ENCODE assay signal across 19 cellular contexts in the genomic region with DNA sequence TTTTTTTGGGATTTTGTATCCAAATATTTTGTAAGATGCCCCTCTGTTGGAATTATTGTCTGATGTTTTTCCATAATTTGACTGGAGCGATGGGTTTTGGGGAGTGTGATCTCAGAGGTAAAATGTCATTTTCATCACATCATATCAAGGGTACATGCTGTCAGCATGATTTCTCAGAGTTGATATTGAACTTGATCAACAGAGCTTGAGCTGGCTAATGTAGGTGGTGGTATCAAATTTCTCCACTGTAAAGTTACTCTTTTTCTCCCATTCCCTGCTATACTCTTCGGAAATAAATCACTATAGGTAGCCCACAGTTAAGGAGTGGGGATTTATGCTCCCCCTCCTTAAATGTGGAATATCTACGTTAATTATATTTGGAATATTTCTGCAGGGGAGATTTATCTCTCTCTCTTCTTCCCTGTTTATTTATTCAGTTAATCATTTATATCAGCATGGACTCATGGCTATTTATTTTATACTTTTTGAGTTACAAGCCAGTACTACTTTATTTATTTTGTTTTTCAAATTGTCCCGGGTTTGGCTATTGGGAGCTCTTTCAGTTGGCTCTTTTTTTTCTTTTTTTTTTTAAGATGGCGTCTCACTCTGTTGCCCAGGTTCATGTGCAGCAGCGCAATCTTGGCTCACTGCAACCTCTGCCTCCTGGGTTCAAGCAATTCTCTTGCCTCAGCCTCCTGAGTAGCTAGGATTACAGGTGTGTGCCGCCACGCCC. TPM values are rescaled to one million over a fixed set of nuclear protein-coding genes. Genes with fewer than 3 reads are reported as not detected.
DNase-seq lines count a peak whose midpoint lies in the region; ATAC-seq, FAIRE-seq and TF ChIP-seq lines count a peak whose summit lies in the region.
"Had no signal": no experiment of that assay in that cellular context is flagged by ENCODE, and none has a peak within 500 bp of the region (broad histone marks: within the 10 kb centered on the region; RNA-seq: fewer than 3 reads in every experiment).

No MANE protein-coding gene starts in this region.

- TF ChIP-seq CTCF in liver (IDR thresholded peaks at IDR 0.05; ENCODE audit: low read depth, low read length, missing input control) (no peak), HepG2 (CRISPR knock-in tag; IDR thresholded peaks at IDR 0.05) (no peak), astrocyte (IDR thresholded peaks at IDR 0.05; ENCODE audit: insufficient read depth, low read depth, low read length) (no peak), nephron progenitor cell (IDR thresholded peaks at IDR 0.05) (no peak)

- DNase-seq in HepG2 (ENCODE audit: low spot score) (no peak), GM19239 (ENCODE audit: insufficient read length, low spot score) (no peak), astrocyte (ENCODE audit: low read depth) (no peak), nephron progenitor cell (no peak), NCI-H1417 treated with DMSO at 0.1 percent for 48 hours (lab: John Stamatoyannopoulos, UW) (no peak), NCI-H2107 (lab: John Stamatoyannopoulos, UW) (no peak)
- DNase-seq: C1 segment of cervical spinal cord; CD8-positive, alpha-beta T cell; COR-L47; DMS153; DMS79 treated with DMSO at 0.1 percent for 48 hours; GDM1; GOT3; H9 had no signal

- POLR2A ChIA-PET in HepG2 (lab: Yijun Ruan, JAX), result interaction anchor here (2.3 kb wide), 1 partner anchor 9 kb away, joined by 6 read pairs; a partner anchor contains a TSS

- H3K27me3 ChIP-seq in liver (ENCODE audit: control insufficient read depth in 4 of 4, insufficient read depth in 4 of 4, low read length in 3 of 4) (no peaks in the 10 kb centered on the region), HepG2 (ENCODE audit: control insufficient read depth in 1 of 2, insufficient read depth in 2 of 2, low read length in 2 of 2) (no peaks in the 10 kb centered on the region), astrocyte (ENCODE audit: insufficient read depth, low read length) (no peaks in the 10 kb centered on the region)

- H2AFZ ChIP-seq in HepG2 (ENCODE audit: low read length) (no peak overlapping the region), astrocyte (ENCODE audit: low read depth, low read length) (no peak overlapping the region)

- H3K4me1 Mint-ChIP-seq in astrocyte (ENCODE audit: low read depth, unreplicated experiment) (peaks cover 4% of the 10 kb centered on the region), nephron progenitor cell (no peaks in the 10 kb centered on the region)
- H3K4me1 Mint-ChIP-seq: H9 had no signal

- 57% methylated on average over 8 of the region's 8 CpGs for WGBS in liver
- 95% methylated on average over 8 of the region's 8 CpGs for WGBS in HepG2 (ENCODE audit: low lambda C conversion rate)

- no peak overlapping the region for H3K4me3 Mint-ChIP-seq in astrocyte (ENCODE audit: unreplicated experiment)
- H3K4me3 Mint-ChIP-seq in nephron progenitor cell, result no peak overlapping the region
- H3K4me3 Mint-ChIP-seq: B cell; CD8-positive, alpha-beta T cell; H9 had no signal

- H3K27me3 Mint-ChIP-seq in astrocyte (ENCODE audit: low read depth, unreplicated experiment), result no peaks in the 10 kb centered on the region
- peaks cover 3% of the 10 kb centered on the region for H3K27me3 Mint-ChIP-seq in nephron progenitor cell (ENCODE audit: low read depth, poor library complexity)
- H3K27me3 Mint-ChIP-seq: B cell had no signal

- H3K4me3 ChIP-seq in liver (ENCODE audit: low read depth in 1 of 3, low read length in 3 of 3), result peak overlapping the region in 1 of 3 donors; percentile 25
- H3K4me3 ChIP-seq in HepG2 (replicated peaks in 1 of 3; ENCODE audit: insufficient read depth in 1 of 3, low read depth in 2 of 3, low read length in 3 of 3), result no peak overlapping the region
- H3K4me3 ChIP-seq in astrocyte (ENCODE audit: insufficient read depth, low read depth, low read length), result no peak overlapping the region

- H3K4me2 ChIP-seq in HepG2 (ENCODE audit: low read depth, low read length) (no peak overlapping the region), astrocyte (ENCODE audit: low read length) (no peak overlapping the region)

- no peak overlapping the region for H3K9ac ChIP-seq in liver (ENCODE audit: low read depth in 1 of 2, low read length in 2 of 2)
- no peak overlapping the region for H3K9ac ChIP-seq in HepG2 (ENCODE audit: insufficient read depth, low read depth, low read length)
- H3K9ac ChIP-seq in astrocyte (ENCODE audit: low read length), result no peak overlapping the region

- TF ChIP-seq EP300 in HepG2 (IDR thresholded peaks at IDR 0.05; ENCODE audit: low read depth in 2 of 2, low read length in 2 of 2) (no peak), HepG2 (CRISPR knock-in tag; IDR thresholded peaks at IDR 0.05; ENCODE audit: borderline replicate concordance) (no peak)

- H3K27ac Mint-ChIP-seq in astrocyte (ENCODE audit: unreplicated experiment), result no peak overlapping the region
- peak overlapping the region; percentile 34 for H3K27ac Mint-ChIP-seq in nephron progenitor cell
- H3K27ac Mint-ChIP-seq: B cell; CD8-positive, alpha-beta T cell; H9 had no signal

- H3K27ac ChIP-seq in liver (ENCODE audit: low read depth in 1 of 2, low read length in 2 of 2), result peak overlapping the region in 1 of 2 donors; percentile 40
- H3K27ac ChIP-seq in HepG2 (ENCODE audit: extremely low read length, insufficient read depth, low read length), result no peak overlapping the region
- no peak overlapping the region for H3K27ac ChIP-seq in astrocyte (ENCODE audit: low read depth, low read length)

- peaks cover 2% of the 10 kb centered on the region for H3K36me3 Mint-ChIP-seq in astrocyte (ENCODE audit: low read depth, unreplicated experiment)
- peaks cover 17% of the 10 kb centered on the region for H3K36me3 Mint-ChIP-seq in nephron progenitor cell (ENCODE audit: low read depth)

- H4K20me1 ChIP-seq in HepG2 (ENCODE audit: insufficient read depth, low read length) (no peaks in the 10 kb centered on the region), astrocyte (ENCODE audit: insufficient read depth, low read length) (no peaks in the 10 kb centered on the region)

- ATAC-seq in HepG2 (no peak), HG03159 (IDR thresholded peaks at IDR 0.05; ENCODE audit: unreplicated experiment) (no peak)
- ATAC-seq: CD8-positive, alpha-beta T cell had no signal

- H3K9me3 ChIP-seq in liver (ENCODE audit: control insufficient read depth in 4 of 4, low read length in 3 of 4) (no peaks in the 10 kb centered on the region), HepG2 (ENCODE audit: low read length) (no peaks in the 10 kb centered on the region), astrocyte (ENCODE audit: insufficient read depth, low read depth, low read length) (no peaks in the 10 kb centered on the region)

- no peak for FAIRE-seq in HepG2 (lab: Jason Lieb, UNC)
- FAIRE-seq in GM19239 (lab: Jason Lieb, UNC), result peak; percentile 55
- peak; percentile 49 for FAIRE-seq in astrocyte (lab: Jason Lieb, UNC)
- FAIRE-seq: A204.1, D721Med had no signal

- intact Hi-C loops in HepG2 (cut with micrococcal nuclease; ENCODE audit: unreplicated experiment), result loop anchor here (5.0 kb wide), 1 partner anchor 44 kb away; a partner anchor contains a TSS

- TF ChIP-seq POLR2A in HepG2 (IDR thresholded peaks at IDR 0.05; ENCODE audit: insufficient read depth in 1 of 2, low read depth in 2 of 2, low read length in 2 of 2), result no peak

- in situ Hi-C loops in HepG2 (cut with HindIII; ENCODE audit: extremely low pct_ligation_motif_present, low pct_unique_long_range_greater_than_20kb), result no loop called here

- no TSS peak for BruUV-seq in HepG2 (replicated peaks; lab: Mats Ljungman, UMichigan)

- H3K79me2 ChIP-seq in HepG2 (ENCODE audit: insufficient read depth, low read length) (peaks cover 24% of the 10 kb centered on the region), astrocyte (ENCODE audit: insufficient read depth, low read length) (peaks cover 2% of the 10 kb centered on the region)

- TF ChIP-seq RAD21 in liver (IDR thresholded peaks at IDR 0.05), result no peak
- TF ChIP-seq RAD21 in HepG2 (CRISPR knock-in tag; IDR thresholded peaks at IDR 0.05), result no peak

- H3K36me3 ChIP-seq in liver (ENCODE audit: control insufficient read depth in 4 of 4, insufficient read depth in 3 of 4, low read depth in 1 of 4, low read length in 3 of 4) (no peaks in the 10 kb centered on the region), HepG2 (replicated peaks in 1 of 2; ENCODE audit: control insufficient read depth in 1 of 2, insufficient read depth in 2 of 2, low read length in 2 of 2) (0 out of 5 replicates have a peak, but pooled peaks cover 0 to 2% of the 10 kb centered on the region in 2 experiments), astrocyte (ENCODE audit: insufficient read depth, low read length) (no peaks in the 10 kb centered on the region)

- H3K4me1 ChIP-seq in liver (ENCODE audit: control insufficient read depth in 4 of 4, insufficient read depth in 4 of 4, low read length in 3 of 4) (peaks cover 0 to 7% (median 2%) of the 10 kb centered on the region in 4 donors), HepG2 (ENCODE audit: insufficient read depth, low read length) (peaks cover 19% of the 10 kb centered on the region), astrocyte (ENCODE audit: insufficient read depth, low read length) (no peaks in the 10 kb centered on the region)

- H3K9me3 Mint-ChIP-seq in astrocyte (ENCODE audit: unreplicated experiment) (no peaks in the 10 kb centered on the region), nephron progenitor cell (no peaks in the 10 kb centered on the region)
- H3K9me3 Mint-ChIP-seq: CD8-positive, alpha-beta T cell; H9 had no signal

- CTCF ChIA-PET in HepG2 (lab: Yijun Ruan, JAX; ENCODE audit: low intra/inter-chr PET ratio, low total read pairs), result no interaction called here

RNA-seq across cellular contexts. Expression of a gene that starts 8.8 kb away (rescaled TPM):
- 1 to 10 TPM; 6.2 TPM for total RNA-seq in liver
- polyA plus RNA-seq in liver, result 1 to 10 TPM; 1.9 to 3.5 TPM
- 8.7 and 9.5 TPM in 2 replicates for total RNA-seq in HepG2 (2016; rRNA removed; fragmentation: Illumina TruSeq; extraction: Trizol)
- total RNA-seq in HepG2 (2016; cell fraction: cytosol; rRNA removed; fragmentation: Illumina TruSeq; extraction: Trizol; ENCODE audit: low read depth), result 6.9 and 7.8 TPM in 2 replicates
- 8.3 and 9.7 TPM in 2 replicates for total RNA-seq in HepG2 (2016; cell fraction: insoluble cytoplasmic fraction; rRNA removed; fragmentation: Illumina TruSeq; extraction: Trizol)
- total RNA-seq in HepG2 (2016; cell fraction: membrane; rRNA removed; fragmentation: Illumina TruSeq; extraction: Trizol), result 8.2 and 9.2 TPM in 2 replicates
- total RNA-seq in HepG2 (2016; cell fraction: nucleus; rRNA removed; fragmentation: Illumina TruSeq; extraction: Trizol), result 13.6 and 15.9 TPM in 2 replicates
- polyA plus RNA-seq in HepG2 (2011; rRNA removed), result 6.1 and 8.1 TPM in 2 replicates
- 2.2 and 3.0 TPM in 2 replicates for polyA plus RNA-seq in HepG2 (2011; cell fraction: cytosol; rRNA removed)
- 6.3 and 8.6 TPM in 2 replicates for polyA plus RNA-seq in HepG2 (2011; cell fraction: nucleus; rRNA removed)
- 7.9 and 8.3 TPM in 2 replicates for polyA plus RNA-seq in HepG2 (2012)
- polyA plus RNA-seq in HepG2 (2016; cell fraction: cytosol; fragmentation: Illumina TruSeq; extraction: Trizol; ENCODE audit: low read depth), result 1.1 and 2.0 TPM in 2 replicates
- 7.2 and 7.5 TPM in 2 replicates for polyA plus RNA-seq in HepG2 (2016; cell fraction: insoluble cytoplasmic fraction; fragmentation: Illumina TruSeq; extraction: Trizol; ENCODE audit: low read depth)
- polyA plus RNA-seq in HepG2 (2016; cell fraction: membrane; fragmentation: Illumina TruSeq; extraction: Trizol; ENCODE audit: low read depth), result 3.4 TPM in 2 replicates
- polyA plus RNA-seq in HepG2 (2016; cell fraction: nucleus; fragmentation: Illumina TruSeq; extraction: Trizol; ENCODE audit: insufficient read depth, low read depth), result 16.0 and 16.3 TPM in 2 replicates
- 1.6 and 2.4 TPM in 2 replicates for polyA minus RNA-seq in HepG2 (2011; rRNA and poly(A)+ RNA removed; ENCODE audit: low replicate concordance)
- polyA minus RNA-seq in HepG2 (2011; cell fraction: cytosol; rRNA and poly(A)+ RNA removed), result 5.6 and 6.7 TPM in 2 replicates
- 23.7 and 25.6 TPM in 2 replicates for polyA minus RNA-seq in HepG2 (2011; cell fraction: nucleus; rRNA and poly(A)+ RNA removed)
- 5.6 and 5.8 TPM in 2 replicates for total RNA-seq in astrocyte

RNA-seq across cellular contexts. Expression of a gene that starts 9.0 kb away (rescaled TPM):
- total RNA-seq in liver (1 to 10 TPM; 2.3 to 5.1 TPM), HepG2 (2016; rRNA removed; fragmentation: Illumina TruSeq; extraction: Trizol) (6.1 and 8.3 TPM in 2 replicates), astrocyte (13.2 and 13.7 TPM in 2 replicates)
- polyA plus RNA-seq in liver (1 to 10 TPM; 1.8 to 1.9 TPM), HepG2 (2011; rRNA removed) (2.2 and 3.1 TPM in 2 replicates)
- 2.2 TPM in 2 replicates for total RNA-seq in HepG2 (2016; cell fraction: cytosol; rRNA removed; fragmentation: Illumina TruSeq; extraction: Trizol; ENCODE audit: low read depth)
- 5.6 and 8.5 TPM in 2 replicates for total RNA-seq in HepG2 (2016; cell fraction: insoluble cytoplasmic fraction; rRNA removed; fragmentation: Illumina TruSeq; extraction: Trizol)
- 6.0 and 6.4 TPM in 2 replicates for total RNA-seq in HepG2 (2016; cell fraction: membrane; rRNA removed; fragmentation: Illumina TruSeq; extraction: Trizol)
- total RNA-seq in HepG2 (2016; cell fraction: nucleus; rRNA removed; fragmentation: Illumina TruSeq; extraction: Trizol), result 3.9 and 4.0 TPM in 2 replicates
- polyA plus RNA-seq in HepG2 (2011; cell fraction: cytosol; rRNA removed), result 1.7 and 2.4 TPM in 2 replicates
- polyA plus RNA-seq in HepG2 (2011; cell fraction: nucleus; rRNA removed), result 1.00 and 1.1 TPM in 2 replicates
- polyA plus RNA-seq in HepG2 (2012), result 2.9 and 3.9 TPM in 2 replicates
- 1.5 and 2.1 TPM in 2 replicates for polyA plus RNA-seq in HepG2 (2016; cell fraction: cytosol; fragmentation: Illumina TruSeq; extraction: Trizol; ENCODE audit: low read depth)
- polyA plus RNA-seq in HepG2 (2016; cell fraction: insoluble cytoplasmic fraction; fragmentation: Illumina TruSeq; extraction: Trizol; ENCODE audit: low read depth), result 7.8 and 8.2 TPM in 2 replicates
- polyA plus RNA-seq in HepG2 (2016; cell fraction: membrane; fragmentation: Illumina TruSeq; extraction: Trizol; ENCODE audit: low read depth), result 4.1 and 4.4 TPM in 2 replicates
- 3.4 and 4.1 TPM in 2 replicates for polyA plus RNA-seq in HepG2 (2016; cell fraction: nucleus; fragmentation: Illumina TruSeq; extraction: Trizol; ENCODE audit: insufficient read depth, low read depth)
- 1.5 and 4.9 TPM in 2 replicates for polyA minus RNA-seq in HepG2 (2011; rRNA and poly(A)+ RNA removed; ENCODE audit: low replicate concordance)
- 2.0 and 3.7 TPM in 2 replicates for polyA minus RNA-seq in HepG2 (2011; cell fraction: cytosol; rRNA and poly(A)+ RNA removed)
- polyA minus RNA-seq in HepG2 (2011; cell fraction: nucleus; rRNA and poly(A)+ RNA removed), result 4.4 and 4.5 TPM in 2 replicates

RNA-seq across cellular contexts. Expression of a gene that starts 42.9 kb away (rescaled TPM):
- total RNA-seq in liver (10 to 100 TPM in 1 of 2 donors, 1 to 10 TPM in 1; 8.6 to 14.2 TPM), HepG2 (2016; rRNA removed; fragmentation: Illumina TruSeq; extraction: Trizol) (9.0 and 15.8 TPM in 2 replicates), astrocyte (26.8 and 30.8 TPM in 2 replicates)
- polyA plus RNA-seq in liver (10 to 100 TPM in 1 of 2 donors, 1 to 10 TPM in 1; 8.8 to 16.1 TPM), HepG2 (2011; rRNA removed) (17.5 and 22.0 TPM in 2 replicates)
- total RNA-seq in HepG2 (2016; cell fraction: cytosol; rRNA removed; fragmentation: Illumina TruSeq; extraction: Trizol; ENCODE audit: low read depth), result 3.5 and 8.1 TPM in 2 replicates
- 9.8 and 12.7 TPM in 2 replicates for total RNA-seq in HepG2 (2016; cell fraction: insoluble cytoplasmic fraction; rRNA removed; fragmentation: Illumina TruSeq; extraction: Trizol)
- 9.7 and 10.0 TPM in 2 replicates for total RNA-seq in HepG2 (2016; cell fraction: membrane; rRNA removed; fragmentation: Illumina TruSeq; extraction: Trizol)
- 18.8 and 22.6 TPM in 2 replicates for total RNA-seq in HepG2 (2016; cell fraction: nucleus; rRNA removed; fragmentation: Illumina TruSeq; extraction: Trizol)
- 4.7 and 6.0 TPM in 2 replicates for polyA plus RNA-seq in HepG2 (2011; cell fraction: cytosol; rRNA removed)
- 36.1 and 40.1 TPM in 2 replicates for polyA plus RNA-seq in HepG2 (2011; cell fraction: nucleus; rRNA removed)
- polyA plus RNA-seq in HepG2 (2012), result 14.5 TPM in 2 replicates
- polyA plus RNA-seq in HepG2 (2016; cell fraction: cytosol; fragmentation: Illumina TruSeq; extraction: Trizol; ENCODE audit: low read depth), result 5.2 and 6.8 TPM in 2 replicates
- polyA plus RNA-seq in HepG2 (2016; cell fraction: insoluble cytoplasmic fraction; fragmentation: Illumina TruSeq; extraction: Trizol; ENCODE audit: low read depth), result 10.5 and 12.9 TPM in 2 replicates
- polyA plus RNA-seq in HepG2 (2016; cell fraction: membrane; fragmentation: Illumina TruSeq; extraction: Trizol; ENCODE audit: low read depth), result 7.1 and 7.3 TPM in 2 replicates
- polyA plus RNA-seq in HepG2 (2016; cell fraction: nucleus; fragmentation: Illumina TruSeq; extraction: Trizol; ENCODE audit: insufficient read depth, low read depth), result 55.0 and 55.4 TPM in 2 replicates
- 6.7 and 7.2 TPM in 2 replicates for polyA minus RNA-seq in HepG2 (2011; rRNA and poly(A)+ RNA removed; ENCODE audit: low replicate concordance)
- polyA minus RNA-seq in HepG2 (2011; cell fraction: cytosol; rRNA and poly(A)+ RNA removed), result 3.6 and 5.0 TPM in 2 replicates
- polyA minus RNA-seq in HepG2 (2011; cell fraction: nucleus; rRNA and poly(A)+ RNA removed), result 23.8 and 26.6 TPM in 2 replicates
